In genomic region chr4:128288689-128289106, GRCh38 we compare ENCODE assay signal across 8 cellular contexts. TPM values are rescaled to one million over a fixed set of nuclear protein-coding genes. Genes with fewer than 3 reads are reported as not detected.
A peak's percentile ranks its signal among the peaks of the same experiment; 100 is the strongest.
DNase-seq lines count a peak whose midpoint lies in the region; ATAC-seq and TF ChIP-seq lines count a peak whose summit lies in the region.

No MANE protein-coding gene starts in this region.

- DNase-seq in stimulated activated CD4-positive, alpha-beta T cell treated with anti-CD3 and anti-CD28 coated beads, Interleukin-2, amount 100 ng/mL, for 4 hours (ENCODE audit: low read depth), result peak; percentile 17
- DNase-seq in stimulated activated CD4-positive, alpha-beta T cell treated with anti-CD3 and anti-CD28 coated beads, Interleukin-12 subunit alpha, Interleukin-12 subunit beta, amount 100 ng/mL, for 4 hours, result no peak
- DNase-seq in NCI-H526 (lab: John Stamatoyannopoulos, UW) (peak; percentile 47 to 68), adipocyte (ENCODE audit: low read depth) (peak; percentile 45), iPS-NIHi7 (ENCODE audit: extremely low spot score) (peak; percentile 10), spleen (no peak), NK-92 (lab: John Stamatoyannopoulos, UW; ENCODE audit: unreplicated experiment) (no peak)

- peak overlapping the region; percentile 93 for H3K9ac ChIP-seq in adipocyte (ENCODE audit: low read length)

- H3K27me3 ChIP-seq in adipocyte (replicated peaks; ENCODE audit: control insufficient read depth, insufficient read depth, low read length), result no peaks in the 10 kb centered on the region
- no peaks in the 10 kb centered on the region for H3K27me3 ChIP-seq in spleen (replicated peaks in 1 of 7)

- intact Hi-C loops in spleen (cut with DNase I; ENCODE audit: low total_unique reads), result no loop called here

- H3K4me1 ChIP-seq in adipocyte (ENCODE audit: control insufficient read depth, insufficient read depth, low read length) (peaks cover 15% of the 10 kb centered on the region), spleen (peaks cover 15 to 50% (median 38%) of the 10 kb centered on the region in 6 donors)

- 2 to 4% (median 3%) methylated on average over 13 of the region's 13 CpGs for WGBS in spleen, 5 donors

- peak overlapping the region; percentile 89 to 96 (median 92) for H3K27ac ChIP-seq in spleen

- H3K36me3 ChIP-seq in adipocyte (ENCODE audit: control insufficient read depth, insufficient read depth, low read length, severe bottlenecking) (no peaks in the 10 kb centered on the region), spleen (peaks cover 0 to 6% (median 0%) of the 10 kb centered on the region in 6 donors)

- H3K9me3 ChIP-seq in adipocyte (ENCODE audit: control insufficient read depth, low read length) (no peaks in the 10 kb centered on the region), spleen (no peaks in the 10 kb centered on the region)

- no peak for TF ChIP-seq POLR2A in spleen (IDR thresholded peaks at IDR 0.05)

- TF ChIP-seq CTCF in spleen (IDR thresholded peaks at IDR 0.05 in 8 of 11, conservative IDR thresholded peaks at IDR 0.05 in 3 of 11), result no peak

- H3K4me3 ChIP-seq in adipocyte (ENCODE audit: low read length), result peak overlapping the region; percentile 86
- H3K4me3 ChIP-seq in spleen, result peak overlapping the region; percentile 78 to 97 (median 90)

- ATAC-seq in GM18520 (IDR thresholded peaks at IDR 0.05; ENCODE audit: unreplicated experiment), result no peak

RNA-seq across cellular contexts. Expression of gene PGRMC2, which starts 1.1 kb away (rescaled TPM):
- total RNA-seq in spleen, result 10 to 100 TPM; 22.2 to 46.8 (median 33.9) TPM
- polyA plus RNA-seq in spleen, result 10 to 100 TPM; 13.8 to 19.5 (median 18.0) TPM

Comparison
In these comparisons a context has a peak if more than half of its experiments do, and no peak if none do; other contexts are left out.
1. DNase-seq: peak in stimulated activated CD4-positive, alpha-beta T cell treated with anti-CD3 and anti-CD28 coated beads, Interleukin-2, amount 100 ng/mL, for 4 hours (single experiment), NCI-H526 (2 of 2), adipocyte (single experiment) and iPS-NIHi7 (single experiment); none in stimulated activated CD4-positive, alpha-beta T cell treated with anti-CD3 and anti-CD28 coated beads, Interleukin-12 subunit alpha, Interleukin-12 subunit beta, amount 100 ng/mL, for 4 hours (single experiment), spleen (single experiment) and NK-92 (single experiment).